Comparison of ENCODE assay signal across 20 cellular contexts in the genomic region with DNA sequence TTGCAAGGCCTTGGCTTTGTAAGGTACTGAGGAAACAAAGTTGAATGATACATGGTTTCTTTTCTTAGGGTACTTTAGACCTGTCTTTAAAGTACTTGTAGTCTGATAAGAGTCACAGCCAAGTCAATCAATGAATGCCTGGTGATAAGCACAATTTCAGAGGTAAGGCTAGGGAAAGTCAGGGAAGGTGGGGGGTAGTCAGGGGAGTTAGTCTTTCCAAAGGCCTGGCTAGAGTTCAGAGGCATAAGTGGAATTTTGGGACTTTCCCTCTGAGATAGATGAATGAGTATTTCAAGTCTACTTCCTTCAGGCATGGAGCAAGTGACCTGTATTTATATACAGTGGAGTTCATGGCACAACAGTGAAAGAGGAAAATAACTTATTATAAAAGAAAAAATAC.
"Had no signal": no experiment of that assay in that cellular context is flagged by ENCODE, and none has a peak within 500 bp of the region (broad histone marks: within the 10 kb centered on the region; RNA-seq: fewer than 3 reads in every experiment).

No MANE protein-coding gene starts in this region.

- H3K9me3 ChIP-seq: prostate gland, testis had no signal

- DNase-seq: activated CD4-positive, alpha-beta T cell treated with anti-CD3 and anti-CD28 coated beads, Interleukin-2, amount 10 ng/mL, durations not matched to agents 24 days and 14 days; activated CD4-positive, CD25-positive, alpha-beta regulatory T cell; activated CD8-positive, alpha-beta T cell treated with anti-CD3 and anti-CD28 coated beads for 36 hours; activated naive CD4-positive, alpha-beta T cell treated with Interleukin-2 at 50 U/mL for 16 hours; activated naive CD8-positive, alpha-beta T cell treated with anti-CD3 and anti-CD28 coated beads, Interleukin-2, amount 10 ng/mL, durations not matched to agents 7 days and 5 days; activated T-cell treated with anti-CD3 and anti-CD28 coated beads, Interleukin-2, amount 50 U/mL, for 1 hour; amygdala; caudate nucleus; endodermal cell; foreskin keratinocyte; occipital lobe; right cardiac atrium; stimulated activated CD4-positive, alpha-beta T cell treated with anti-CD3 and anti-CD28 coated beads, Interleukin-2, amount 100 ng/mL, for 48 hours; stimulated activated naive CD8-positive, alpha-beta T cell treated with anti-CD3 and anti-CD28 coated beads, Interleukin-15, amount 100 ng/mL, for 72 hours; testis had no signal

- H3K4me1 ChIP-seq: foreskin keratinocyte, prostate gland, testis had no signal

- H3K4me3 ChIP-seq: prostate gland, testis had no signal

- H3K36me3 ChIP-seq: prostate gland had no signal

- H3K27me3 ChIP-seq: foreskin keratinocyte, testis had no signal

- FAIRE-seq: colon, keratinocyte had no signal

- ATAC-seq: activated CD8-positive, alpha-beta T cell treated with anti-CD3 and anti-CD28 coated beads for 36 hours; activated T-helper 17 cell treated with anti-CD3 and anti-CD28 coated beads, Interleukin-2, amount 50 U/mL, for 72 hours; foreskin keratinocyte; right cardiac atrium; stimulated activated naive CD8-positive, alpha-beta T cell treated with anti-CD3 and anti-CD28 coated beads, Interleukin-15, amount 100 ng/mL, for 72 hours had no signal

- H3K27ac ChIP-seq: epithelial cell of prostate, foreskin keratinocyte, prostate gland, testis had no signal
